ENCODE assay signal across 8 cellular contexts in the genomic region with DNA sequence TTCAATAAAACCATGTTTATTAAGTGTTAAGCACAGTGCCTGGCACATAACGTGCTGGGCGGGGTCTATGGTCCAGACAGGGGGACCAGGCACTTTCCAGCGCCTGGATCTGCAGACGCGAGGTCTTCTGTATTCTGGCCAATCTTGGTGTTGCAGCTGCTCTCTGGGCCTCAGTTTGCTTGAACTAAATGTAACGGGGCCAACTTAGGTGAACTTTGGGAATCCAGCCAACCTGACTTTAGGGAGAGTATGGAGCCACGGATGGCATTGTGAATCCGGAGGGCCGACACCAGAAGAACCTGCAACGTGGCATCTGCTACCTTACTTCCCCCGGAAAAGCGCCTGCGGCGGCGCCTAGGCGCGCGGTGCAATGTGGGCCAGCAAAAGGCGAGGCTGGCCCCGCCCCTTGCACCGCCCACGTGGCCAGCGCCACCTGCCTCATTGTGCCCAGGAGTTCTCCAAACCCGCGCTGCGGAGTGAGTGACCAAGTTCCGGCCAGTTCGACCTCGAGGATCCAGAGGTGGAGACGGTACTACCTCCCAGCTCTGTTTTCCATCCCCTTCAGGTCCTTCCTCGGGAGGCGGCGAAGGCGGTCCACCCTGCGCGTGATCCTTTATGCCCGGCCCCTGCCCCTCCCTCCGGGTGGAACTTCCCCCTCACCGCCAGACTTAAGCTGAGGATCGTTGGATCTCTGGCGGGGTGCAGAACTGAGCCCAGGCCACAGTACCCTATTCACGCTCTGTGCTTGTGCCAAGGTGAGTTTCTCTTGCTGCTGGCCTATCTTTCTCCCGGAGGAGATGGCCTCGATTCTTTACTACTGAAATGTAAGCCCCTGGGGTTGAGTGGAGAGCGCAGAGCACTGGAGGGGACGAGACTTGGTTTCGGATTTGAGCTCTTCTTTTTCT. TPM values are rescaled to one million over a fixed set of nuclear protein-coding genes. Genes with fewer than 3 reads are reported as not detected.
DNase-seq lines count a peak whose midpoint lies in the region; ATAC-seq and TF ChIP-seq lines count a peak whose summit lies in the region.

TSS of gene AKR1A1 (plus strand) at position 426 of the 905 bp plus-strand sequence. CDS start 10,969 bp downstream, outside the sequence.

- H3K27me3 ChIP-seq in ovary (no peaks in the 10 kb centered on the region), thymus (ENCODE audit: control insufficient read depth, insufficient read depth) (no peaks in the 10 kb centered on the region)

- no peaks in the 10 kb centered on the region for H3K27me3 Mint-ChIP-seq in activated naive CD8-positive, alpha-beta T cell

- TF ChIP-seq POLR2A in GM10847 (IDR thresholded peaks at IDR 0.05; ENCODE audit: extremely low read depth, insufficient read length) = peak; percentile 80
- peak; percentile 63 for TF ChIP-seq POLR2A in ovary (IDR thresholded peaks at IDR 0.05)

- H3K9me3 ChIP-seq in ovary (no peaks in the 10 kb centered on the region), thymus (ENCODE audit: control insufficient read depth) (no peaks in the 10 kb centered on the region)

- no peaks in the 10 kb centered on the region for H3K9me3 Mint-ChIP-seq in activated naive CD8-positive, alpha-beta T cell (ENCODE audit: low read depth)

- H3K4me1 Mint-ChIP-seq in activated naive CD8-positive, alpha-beta T cell (ENCODE audit: low read depth) = peaks cover 21% of the 10 kb centered on the region

- H3K4me3 ChIP-seq in ovary = peak within 1 kb of the TSS; percentile 75
- peak within 1 kb of the TSS; percentile 68 for H3K4me3 ChIP-seq in thymus (ENCODE audit: low read length)

- peak; percentile 91 for ATAC-seq in HG02642 (IDR thresholded peaks at IDR 0.05; ENCODE audit: poor library complexity, unreplicated experiment)

- H3K4me3 Mint-ChIP-seq in activated naive CD8-positive, alpha-beta T cell = peak within 1 kb of the TSS; percentile 96

- peaks cover 7% of the 10 kb centered on the region for H3K36me3 Mint-ChIP-seq in activated naive CD8-positive, alpha-beta T cell

- peak in 1 of 3 donors; percentile 22 for TF ChIP-seq CTCF in ovary (IDR thresholded peaks at IDR 0.05)

- intact Hi-C loops in head of caudate nucleus (cut with DNase I) = no loop called here
- intact Hi-C loops in ovary (cut with DNase I) = no loop called here

- 0 to 1% (median 1%) methylated on average over 47 of the region's 47 CpGs for WGBS in ovary, 3 donors
- 5% methylated on average over 47 of the region's 47 CpGs for WGBS in thymus

- H3K27ac ChIP-seq in ovary (peak within 1 kb of the TSS; percentile 59 to 81), thymus (ENCODE audit: low read depth) (peak within 1 kb of the TSS; percentile 93)

- H3K4me1 ChIP-seq in ovary (ENCODE audit: insufficient read depth) (peaks cover 1% of the 10 kb centered on the region), thymus (ENCODE audit: control insufficient read depth, insufficient read depth, low read length) (peaks cover 9% of the 10 kb centered on the region)

- DNase-seq in NCI-H1105 treated with DMSO at 0.1 percent for 48 hours (lab: John Stamatoyannopoulos, UW) (peak; percentile 94), SKM-1 treated with dmso at 0.1 percent for 144 hours (lab: John Stamatoyannopoulos, UW; ENCODE audit: unreplicated experiment) (peak; percentile 93), head of caudate nucleus (peak; percentile 72 to 94 (median 88)), ovary (peak; percentile 84 to 91 (median 88))

- H3K36me3 ChIP-seq in ovary = no peaks in the 10 kb centered on the region
- H3K36me3 ChIP-seq in thymus (ENCODE audit: control insufficient read depth, insufficient read depth) = peaks cover 2% of the 10 kb centered on the region

- TF ChIP-seq EP300 in ovary (IDR thresholded peaks at IDR 0.05) = no peak

- peak within 1 kb of the TSS; percentile 96 for H3K27ac Mint-ChIP-seq in activated naive CD8-positive, alpha-beta T cell

RNA-seq across cellular contexts. Expression of gene AKR1A1, which starts in this region (rescaled TPM):
- 100 to 1,000 TPM in 2 of 7 donors, 10 to 100 TPM in 5; 39.8 to 119 (median 88.3) TPM for total RNA-seq in ovary
- polyA plus RNA-seq in ovary (10 to 100 TPM; 75.4 to 99.0 TPM), thymus (130 TPM)

Comparison
In these comparisons a context has a peak if more than half of its experiments do, and no peak if none do; other contexts are left out.
1. Peak in every context shown above with its lines: DNase-seq, ATAC-seq, H3K4me3 ChIP-seq and H3K27ac ChIP-seq.